18 cellular contexts compared by ENCODE assay signal in genomic region chr7:109387530-109387929, GRCh38.
DNase-seq lines count a peak whose midpoint lies in the region; ATAC-seq, FAIRE-seq and TF ChIP-seq lines count a peak whose summit lies in the region.
"Had no signal": no experiment of that assay in that cellular context is flagged by ENCODE, and none has a peak within 500 bp of the region (broad histone marks: within the 10 kb centered on the region; RNA-seq: fewer than 3 reads in every experiment).

No MANE protein-coding gene starts in this region.

- intact Hi-C loops in K562 (cut with micrococcal nuclease) = no loop called here
- intact Hi-C loops in sciatic nerve (cut with DNase I) = no loop called here

- H3K36me3 Mint-ChIP-seq in activated naive CD8-positive, alpha-beta T cell treated with anti-CD3 and anti-CD28 coated beads, Interleukin-2, amount 10 ng/mL, durations not matched to agents 7 days and 5 days = no peaks in the 10 kb centered on the region
- H3K36me3 Mint-ChIP-seq in activated naive CD8-positive, alpha-beta T cell treated with anti-CD3 and anti-CD28 coated beads for 36 hours = no peaks in the 10 kb centered on the region
- no peaks in the 10 kb centered on the region for H3K36me3 Mint-ChIP-seq in activated T-cell treated with anti-CD3 and anti-CD28 coated beads, Interleukin-2, amount 50 U/mL, for 4 hours (ENCODE audit: insufficient read depth)
- H3K36me3 Mint-ChIP-seq: CD14-positive monocyte had no signal

- H3K27me3 ChIP-seq in K562 (ENCODE audit: control insufficient read depth in 2 of 2, insufficient read depth in 2 of 2, low read length in 2 of 2) = no peaks in the 10 kb centered on the region
- H3K27me3 ChIP-seq: MG63 had no signal

- H3K27ac ChIP-seq in K562 (ENCODE audit: extremely low read depth, low read depth, low read length) = no peak overlapping the region
- H3K27ac ChIP-seq: PC-9 had no signal

- peak; percentile 7 for DNase-seq in activated naive CD8-positive, alpha-beta T cell treated with anti-CD3 and anti-CD28 coated beads, Interleukin-2, amount 10 ng/mL, durations not matched to agents 7 days and 5 days
- no peak for DNase-seq in activated naive CD8-positive, alpha-beta T cell treated with anti-CD3 and anti-CD28 coated beads for 36 hours
- DNase-seq in K562 (ENCODE audit: extremely low read depth in 1 of 4, low spot score in 3 of 4) (no peak), sciatic nerve (ENCODE audit: low spot score) (peak; percentile 47), T1000 (lab: John Stamatoyannopoulos, UW) (no peak)
- DNase-seq in stimulated activated naive CD4-positive, alpha-beta T cell treated with Interleukin-2 at 50 U/mL for 16 hours (lab: John Stamatoyannopoulos, UW) = no peak
- no peak for DNase-seq in activated T-cell treated with anti-CD3 and anti-CD28 coated beads, Interleukin-2, amount 50 U/mL, for 4 hours
- DNase-seq: EL, GOT3, MG63, NCI-H1105, NCI-H187, NCI-H2171, NCI-H446 treated with DMSO at 0.1 percent for 48 hours, NCI-H748 treated with DMSO at 0.1 percent for 48 hours, PC-9 had no signal

- H3K4me3 Mint-ChIP-seq in activated naive CD8-positive, alpha-beta T cell treated with anti-CD3 and anti-CD28 coated beads, Interleukin-2, amount 10 ng/mL, durations not matched to agents 7 days and 5 days = no peak overlapping the region
- no peak overlapping the region for H3K4me3 Mint-ChIP-seq in activated naive CD8-positive, alpha-beta T cell treated with anti-CD3 and anti-CD28 coated beads for 36 hours
- no peak overlapping the region for H3K4me3 Mint-ChIP-seq in activated T-cell treated with anti-CD3 and anti-CD28 coated beads, Interleukin-2, amount 50 U/mL, for 4 hours
- H3K4me3 Mint-ChIP-seq: CD14-positive monocyte had no signal

- H4K20me1 ChIP-seq in K562 (replicated peaks; ENCODE audit: control insufficient read depth, insufficient read depth, low read length) = no peaks in the 10 kb centered on the region

- CTCF ChIA-PET in K562 (lab: Yijun Ruan, JAX; ENCODE audit: low intra/inter-chr PET ratio) = no interaction called here

- H3K9me1 ChIP-seq in K562 (ENCODE audit: control insufficient read depth, insufficient read depth, low read length) = no peaks in the 10 kb centered on the region

- peaks cover 5% of the 10 kb centered on the region; the same call in 1 of the 2 replicates for H3K9me3 ChIP-seq in K562 (replicated peaks; ENCODE audit: control insufficient read depth, insufficient read depth, low read depth, low read length)
- H3K9me3 ChIP-seq: MG63 had no signal

- no peaks in the 10 kb centered on the region for H3K4me1 Mint-ChIP-seq in activated naive CD8-positive, alpha-beta T cell treated with anti-CD3 and anti-CD28 coated beads, Interleukin-2, amount 10 ng/mL, durations not matched to agents 7 days and 5 days
- H3K4me1 Mint-ChIP-seq in activated naive CD8-positive, alpha-beta T cell treated with anti-CD3 and anti-CD28 coated beads for 36 hours = no peaks in the 10 kb centered on the region
- no peaks in the 10 kb centered on the region for H3K4me1 Mint-ChIP-seq in activated T-cell treated with anti-CD3 and anti-CD28 coated beads, Interleukin-2, amount 50 U/mL, for 4 hours (ENCODE audit: low read depth)
- H3K4me1 Mint-ChIP-seq: CD14-positive monocyte had no signal

- no peaks in the 10 kb centered on the region for H3K79me2 ChIP-seq in K562 (ENCODE audit: control insufficient read depth, insufficient read depth, low read length)

- H3K27ac Mint-ChIP-seq in activated naive CD8-positive, alpha-beta T cell treated with anti-CD3 and anti-CD28 coated beads, Interleukin-2, amount 10 ng/mL, durations not matched to agents 7 days and 5 days = no peak overlapping the region
- H3K27ac Mint-ChIP-seq in activated naive CD8-positive, alpha-beta T cell treated with anti-CD3 and anti-CD28 coated beads for 36 hours = no peak overlapping the region
- H3K27ac Mint-ChIP-seq: CD14-positive monocyte had no signal

- POLR2A ChIA-PET in activated naive CD8-positive, alpha-beta T cell treated with anti-CD3 and anti-CD28 coated beads, Interleukin-2, amount 10 ng/mL, durations not matched to agents 7 days and 5 days (lab: Charles Lee) = no interaction called here
- POLR2A ChIA-PET in K562 (lab: Yijun Ruan, JAX) = no interaction called here

- BruUV-seq in K562 (replicated peaks; lab: Mats Ljungman, UMichigan) = no TSS peak

- H3K9me3 Mint-ChIP-seq in activated naive CD8-positive, alpha-beta T cell treated with anti-CD3 and anti-CD28 coated beads, Interleukin-2, amount 10 ng/mL, durations not matched to agents 7 days and 5 days = peaks cover 4% of the 10 kb centered on the region
- no peaks in the 10 kb centered on the region for H3K9me3 Mint-ChIP-seq in activated naive CD8-positive, alpha-beta T cell treated with anti-CD3 and anti-CD28 coated beads for 36 hours
- H3K9me3 Mint-ChIP-seq in activated T-cell treated with anti-CD3 and anti-CD28 coated beads, Interleukin-2, amount 50 U/mL, for 4 hours = no peaks in the 10 kb centered on the region

- H2AFZ ChIP-seq in K562 (ENCODE audit: low read depth, low read length) = no peak overlapping the region
- H2AFZ ChIP-seq: PC-9 had no signal

- H3K36me3 ChIP-seq in K562 (ENCODE audit: control insufficient read depth, insufficient read depth, low read length) = no peaks in the 10 kb centered on the region
- H3K36me3 ChIP-seq: MG63 had no signal

- TF ChIP-seq EP300 in Ishikawa (IDR thresholded peaks at IDR 0.05; ENCODE audit: borderline replicate concordance) = no peak
- no peak for TF ChIP-seq EP300 in K562 (IDR thresholded peaks at IDR 0.05; ENCODE audit: low read length)

- no peak overlapping the region for H3K4me3 ChIP-seq in K562
- H3K4me3 ChIP-seq: MG63, PC-9 had no signal

- no peak for TF ChIP-seq CTCF in K562 (IDR thresholded peaks at IDR 0.05 in 2 of 3, conservative IDR thresholded peaks at IDR 0.05 in 1 of 3; ENCODE audit: insufficient read depth in 2 of 3, low read depth in 1 of 3, low read length in 3 of 3)

- no peak for ATAC-seq in activated naive CD8-positive, alpha-beta T cell treated with anti-CD3 and anti-CD28 coated beads, Interleukin-2, amount 10 ng/mL, durations not matched to agents 7 days and 5 days (ENCODE audit: low read depth)
- ATAC-seq in K562 (no peak; the same call in 2 of the 3 replicates), sciatic nerve (peak; percentile 39)
- ATAC-seq in activated T-cell treated with anti-CD3 and anti-CD28 coated beads, Interleukin-2, amount 50 U/mL, for 4 hours = no peak

- TF ChIP-seq RAD21 in Ishikawa (IDR thresholded peaks at IDR 0.05; ENCODE audit: low read depth) (no peak), K562 (CRISPR knock-in tag; conservative IDR thresholded peaks at IDR 0.05 in 1 of 2, IDR thresholded peaks at IDR 0.05 in 1 of 2) (no peak)

- no peak overlapping the region for H3K9ac ChIP-seq in K562 (ENCODE audit: insufficient read depth in 1 of 2, low read depth in 2 of 2, low read length in 2 of 2)

- 0% methylated on average over 1 of the region's 1 CpG for WGBS in K562 (ENCODE audit: insufficient coverage, low coverage, missing lambda C conversion rate)

- no peak for FAIRE-seq in K562 (lab: Jason Lieb, UNC)

- in situ Hi-C loops in K562 (cut with MboI) = no loop called here

- H3K27me3 Mint-ChIP-seq in activated naive CD8-positive, alpha-beta T cell treated with anti-CD3 and anti-CD28 coated beads, Interleukin-2, amount 10 ng/mL, durations not matched to agents 7 days and 5 days = no peaks in the 10 kb centered on the region
- H3K27me3 Mint-ChIP-seq in activated naive CD8-positive, alpha-beta T cell treated with anti-CD3 and anti-CD28 coated beads for 36 hours = no peaks in the 10 kb centered on the region
- H3K27me3 Mint-ChIP-seq in activated T-cell treated with anti-CD3 and anti-CD28 coated beads, Interleukin-2, amount 50 U/mL, for 4 hours (ENCODE audit: low read depth) = no peaks in the 10 kb centered on the region

- H3K4me1 ChIP-seq in K562 (replicated peaks in 1 of 2; ENCODE audit: control insufficient read depth in 2 of 2, insufficient read depth in 2 of 2, low read length in 2 of 2) = no peaks in the 10 kb centered on the region

- H3K4me2 ChIP-seq in K562 (ENCODE audit: insufficient read depth, low read length) = no peak overlapping the region
- H3K4me2 ChIP-seq: PC-9 had no signal

- no peak for TF ChIP-seq POLR2A in K562 (conservative IDR thresholded peaks at IDR 0.05)

TF ChIP-seq in Ishikawa, 13 proteins besides CTCF, POLR2A, EP300 and RAD21:
- TF ChIP-seq TEAD4 (IDR thresholded peaks at IDR 0.05) = no peak
- no peak for TF ChIP-seq CEBPB (IDR thresholded peaks at IDR 0.05)
- TF ChIP-seq NFIC (IDR thresholded peaks at IDR 0.05) = peak; percentile 44
- no peak for TF ChIP-seq FOXM1 (IDR thresholded peaks at IDR 0.05; ENCODE audit: borderline replicate concordance, low read depth)

TF ChIP-seq in K562, 482 proteins besides CTCF, POLR2A, EP300 and RAD21:
- TF ChIP-seq NFIC (IDR thresholded peaks at IDR 0.05) = peak; percentile 67
- TF ChIP-seq ZNF316 (IDR thresholded peaks at IDR 0.05) = no peak

Comparison
In these comparisons a context has a peak if more than half of its experiments do, and no peak if none do; other contexts are left out.
1. DNase-seq: peak in activated naive CD8-positive, alpha-beta T cell treated with anti-CD3 and anti-CD28 coated beads, Interleukin-2, amount 10 ng/mL, durations not matched to agents 7 days and 5 days (single experiment) and sciatic nerve (single experiment); none in activated naive CD8-positive, alpha-beta T cell treated with anti-CD3 and anti-CD28 coated beads for 36 hours (single experiment), K562 (0 of 4), stimulated activated naive CD4-positive, alpha-beta T cell treated with Interleukin-2 at 50 U/mL for 16 hours (single experiment), T1000 (single experiment) and activated T-cell treated with anti-CD3 and anti-CD28 coated beads, Interleukin-2, amount 50 U/mL, for 4 hours (single experiment).